1 cellular context compared by ENCODE assay signal in the genomic region with DNA sequence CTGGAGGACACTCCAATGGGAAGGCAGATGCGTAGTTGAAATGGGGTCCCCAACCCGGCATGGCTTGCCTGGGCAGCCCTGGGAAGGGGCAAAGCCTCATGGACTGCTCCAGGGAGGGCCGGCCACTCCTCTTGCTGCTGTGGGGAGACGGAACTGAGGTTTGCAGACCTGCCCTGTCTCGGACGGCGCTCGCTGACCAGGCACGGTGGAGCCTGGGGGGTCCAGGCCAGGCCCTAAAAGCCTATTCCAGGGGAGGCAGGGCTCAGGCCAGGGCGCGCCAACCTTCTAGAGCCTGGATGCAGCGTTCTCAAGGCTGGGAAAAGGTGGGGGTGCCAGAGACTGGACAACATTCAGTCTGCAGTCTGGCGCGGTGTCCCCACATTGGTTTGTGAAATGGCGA.
A peak's percentile ranks its signal among the peaks of the same experiment; 100 is the strongest.
TF ChIP-seq lines count a peak whose summit lies in the region.

No MANE protein-coding gene starts in this region.

TF ChIP-seq in HepG2, 621 proteins besides CTCF, POLR2A, EP300 and RAD21:
- TF ChIP-seq SUZ12 (IDR thresholded peaks at IDR 0.05; ENCODE audit: low read depth, low read length) = no peak
- no peak for TF ChIP-seq ASH2L (IDR thresholded peaks at IDR 0.05; ENCODE audit: insufficient read length, low read depth, low read length)
- TF ChIP-seq, protein P1, sequence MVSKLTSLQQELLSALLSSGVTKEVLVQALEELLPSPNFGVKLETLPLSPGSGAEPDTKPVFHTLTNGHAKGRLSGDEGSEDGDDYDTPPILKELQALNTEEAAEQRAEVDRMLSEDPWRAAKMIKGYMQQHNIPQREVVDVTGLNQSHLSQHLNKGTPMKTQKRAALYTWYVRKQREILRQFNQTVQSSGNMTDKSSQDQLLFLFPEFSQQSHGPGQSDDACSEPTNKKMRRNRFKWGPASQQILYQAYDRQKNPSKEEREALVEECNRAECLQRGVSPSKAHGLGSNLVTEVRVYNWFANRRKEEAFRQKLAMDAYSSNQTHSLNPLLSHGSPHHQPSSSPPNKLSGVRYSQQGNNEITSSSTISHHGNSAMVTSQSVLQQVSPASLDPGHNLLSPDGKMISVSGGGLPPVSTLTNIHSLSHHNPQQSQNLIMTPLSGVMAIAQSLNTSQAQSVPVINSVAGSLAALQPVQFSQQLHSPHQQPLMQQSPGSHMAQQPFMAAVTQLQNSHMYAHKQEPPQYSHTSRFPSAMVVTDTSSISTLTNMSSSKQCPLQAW (CRISPR knock-in tag; IDR thresholded peaks at IDR 0.05) = no peak
- TF ChIP-seq, protein P2, sequence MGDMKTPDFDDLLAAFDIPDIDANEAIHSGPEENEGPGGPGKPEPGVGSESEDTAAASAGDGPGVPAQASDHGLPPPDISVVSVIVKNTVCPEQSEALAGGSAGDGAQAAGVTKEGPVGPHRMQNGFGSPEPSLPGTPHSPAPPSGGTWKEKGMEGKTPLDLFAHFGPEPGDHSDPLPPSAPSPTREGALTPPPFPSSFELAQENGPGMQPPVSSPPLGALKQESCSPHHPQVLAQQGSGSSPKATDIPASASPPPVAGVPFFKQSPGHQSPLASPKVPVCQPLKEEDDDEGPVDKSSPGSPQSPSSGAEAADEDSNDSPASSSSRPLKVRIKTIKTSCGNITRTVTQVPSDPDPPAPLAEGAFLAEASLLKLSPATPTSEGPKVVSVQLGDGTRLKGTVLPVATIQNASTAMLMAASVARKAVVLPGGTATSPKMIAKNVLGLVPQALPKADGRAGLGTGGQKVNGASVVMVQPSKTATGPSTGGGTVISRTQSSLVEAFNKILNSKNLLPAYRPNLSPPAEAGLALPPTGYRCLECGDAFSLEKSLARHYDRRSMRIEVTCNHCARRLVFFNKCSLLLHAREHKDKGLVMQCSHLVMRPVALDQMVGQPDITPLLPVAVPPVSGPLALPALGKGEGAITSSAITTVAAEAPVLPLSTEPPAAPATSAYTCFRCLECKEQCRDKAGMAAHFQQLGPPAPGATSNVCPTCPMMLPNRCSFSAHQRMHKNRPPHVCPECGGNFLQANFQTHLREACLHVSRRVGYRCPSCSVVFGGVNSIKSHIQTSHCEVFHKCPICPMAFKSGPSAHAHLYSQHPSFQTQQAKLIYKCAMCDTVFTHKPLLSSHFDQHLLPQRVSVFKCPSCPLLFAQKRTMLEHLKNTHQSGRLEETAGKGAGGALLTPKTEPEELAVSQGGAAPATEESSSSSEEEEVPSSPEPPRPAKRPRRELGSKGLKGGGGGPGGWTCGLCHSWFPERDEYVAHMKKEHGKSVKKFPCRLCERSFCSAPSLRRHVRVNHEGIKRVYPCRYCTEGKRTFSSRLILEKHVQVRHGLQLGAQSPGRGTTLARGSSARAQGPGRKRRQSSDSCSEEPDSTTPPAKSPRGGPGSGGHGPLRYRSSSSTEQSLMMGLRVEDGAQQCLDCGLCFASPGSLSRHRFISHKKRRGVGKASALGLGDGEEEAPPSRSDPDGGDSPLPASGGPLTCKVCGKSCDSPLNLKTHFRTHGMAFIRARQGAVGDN (CRISPR knock-in tag; IDR thresholded peaks at IDR 0.05) = peak; percentile 51; the same call in 1 of the 2 replicates
- TF ChIP-seq MEF2D (CRISPR knock-in tag; IDR thresholded peaks at IDR 0.05) = 0 out of 2 replicates have a peak, but pooled peaks have one; percentile 6
- no peak for TF ChIP-seq JUN (CRISPR knock-in tag; IDR thresholded peaks at IDR 0.05)
- peak; percentile 34; the same call in 1 of the 2 replicates for TF ChIP-seq ZNF768 (CRISPR knock-in tag; IDR thresholded peaks at IDR 0.05)
- peak; percentile 34; the same call in 1 of the 2 replicates for TF ChIP-seq HIVEP1 (CRISPR knock-in tag; IDR thresholded peaks at IDR 0.05)
- TF ChIP-seq ZBTB38 (CRISPR knock-in tag; IDR thresholded peaks at IDR 0.05) = 0 out of 2 replicates have a peak, but pooled peaks have one; percentile 23
- TF ChIP-seq, protein P3, sequence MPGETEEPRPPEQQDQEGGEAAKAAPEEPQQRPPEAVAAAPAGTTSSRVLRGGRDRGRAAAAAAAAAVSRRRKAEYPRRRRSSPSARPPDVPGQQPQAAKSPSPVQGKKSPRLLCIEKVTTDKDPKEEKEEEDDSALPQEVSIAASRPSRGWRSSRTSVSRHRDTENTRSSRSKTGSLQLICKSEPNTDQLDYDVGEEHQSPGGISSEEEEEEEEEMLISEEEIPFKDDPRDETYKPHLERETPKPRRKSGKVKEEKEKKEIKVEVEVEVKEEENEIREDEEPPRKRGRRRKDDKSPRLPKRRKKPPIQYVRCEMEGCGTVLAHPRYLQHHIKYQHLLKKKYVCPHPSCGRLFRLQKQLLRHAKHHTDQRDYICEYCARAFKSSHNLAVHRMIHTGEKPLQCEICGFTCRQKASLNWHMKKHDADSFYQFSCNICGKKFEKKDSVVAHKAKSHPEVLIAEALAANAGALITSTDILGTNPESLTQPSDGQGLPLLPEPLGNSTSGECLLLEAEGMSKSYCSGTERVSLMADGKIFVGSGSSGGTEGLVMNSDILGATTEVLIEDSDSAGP (CRISPR knock-in tag; IDR thresholded peaks at IDR 0.05; ENCODE audit: borderline replicate concordance) = 0 out of 2 replicates have a peak, but pooled peaks have one; percentile 24
